9 cellular contexts compared by ENCODE assay signal in the genomic region with DNA sequence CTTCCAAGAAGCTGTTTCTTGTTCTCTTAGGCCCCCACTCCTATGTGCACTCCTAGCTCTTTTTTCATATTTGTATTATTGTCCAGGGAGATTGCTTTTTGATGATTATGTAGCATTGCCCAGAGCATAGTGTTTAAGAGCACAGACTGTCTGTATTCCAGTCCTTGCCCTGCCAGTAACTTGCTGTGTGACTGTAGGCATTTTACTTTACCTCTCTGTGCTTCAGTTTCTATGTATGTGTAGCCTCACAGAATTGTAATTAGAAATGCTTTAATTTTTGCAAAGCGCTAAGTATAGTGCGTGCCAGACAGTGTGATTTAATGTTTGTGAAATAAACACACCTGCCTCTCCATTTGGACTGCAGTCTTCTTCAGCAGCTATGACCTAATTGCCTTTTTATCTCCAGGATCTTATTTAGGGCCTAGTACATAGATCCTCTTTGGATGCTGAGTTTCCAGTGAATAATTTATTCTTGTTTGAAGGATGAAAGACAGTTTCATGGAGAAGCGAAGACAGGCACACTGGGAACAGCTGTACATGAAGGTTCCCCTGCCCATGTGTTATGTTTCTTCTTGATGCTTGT. TPM values are rescaled to one million over a fixed set of nuclear protein-coding genes. Genes with fewer than 3 reads are reported as not detected.
DNase-seq lines count a peak whose midpoint lies in the region; ATAC-seq and TF ChIP-seq lines count a peak whose summit lies in the region.
"Had no signal": no experiment of that assay in that cellular context is flagged by ENCODE, and none has a peak within 500 bp of the region (broad histone marks: within the 10 kb centered on the region; RNA-seq: fewer than 3 reads in every experiment).

No MANE protein-coding gene starts in this region.

- peaks cover 5% of the 10 kb centered on the region; the same call in 1 of the 2 replicates for H3K4me1 ChIP-seq in HUES64 (ENCODE audit: insufficient read depth, low read length)

- H3K27ac Mint-ChIP-seq in naive B cell = peak overlapping the region; percentile 22 to 99 (median 86)

- H3K36me3 ChIP-seq in BJ (ENCODE audit: control insufficient read depth, insufficient read depth, low read length) = peaks cover 4% of the 10 kb centered on the region; the same call in 1 of the 2 replicates
- peaks cover 29% of the 10 kb centered on the region for H3K36me3 ChIP-seq in HUES64 (ENCODE audit: insufficient read depth, low read length)
- H3K36me3 ChIP-seq in brain microvascular endothelial cell (replicated peaks) = peaks cover 19% of the 10 kb centered on the region

- TF ChIP-seq CTCF in BJ (IDR thresholded peaks at IDR 0.05; ENCODE audit: insufficient read depth, low read depth, low read length) (no peak), brain microvascular endothelial cell (IDR thresholded peaks at IDR 0.05; ENCODE audit: low read depth, low read length, missing control alignments) (no peak)

- CTCF ChIA-PET in BJ (lab: Yijun Ruan, JAX) = interaction anchor here (0.8 to 1.0 kb wide), 3 partner anchors 13 to 1839 kb away, joined by 3 to 4 read pairs (median 3); no protein-coding TSS in a partner anchor

- WGBS in HUES64 = 97% methylated on average over 1 of the region's 3 CpGs

- H3K4me1 Mint-ChIP-seq in naive B cell = peaks cover 44 to 68% (median 52%) of the 10 kb centered on the region in 3 donors

- in situ Hi-C loops in brain microvascular endothelial cell (cut with HindIII; ENCODE audit: low pct_ligation_motif_present, low sequenced_read_pairs) = no loop called here

- no peaks in the 10 kb centered on the region for H3K27me3 Mint-ChIP-seq in naive B cell

- no peak overlapping the region for H3K9ac ChIP-seq in HUES64 (ENCODE audit: low read depth, low read length)

- peaks cover 7 to 13% of the 10 kb centered on the region in 2 donors for H3K36me3 Mint-ChIP-seq in naive B cell

- H3K27me3 ChIP-seq in BJ (ENCODE audit: control insufficient read depth, insufficient read depth, low read length) = no peaks in the 10 kb centered on the region
- H3K27me3 ChIP-seq in HUES64 (ENCODE audit: insufficient read depth, low read length) = no peaks in the 10 kb centered on the region
- no peaks in the 10 kb centered on the region for H3K27me3 ChIP-seq in brain microvascular endothelial cell (replicated peaks)

- POLR2A ChIA-PET in BJ (lab: Charles Lee) = interaction anchor here (0.7 kb wide), 1 partner anchor 11 kb away, joined by 3 read pairs; no protein-coding TSS in a partner anchor

- intact Hi-C loops in Right ventricle myocardium superior (cut with DNase I) = no loop called here

- no peaks in the 10 kb centered on the region for H3K9me3 ChIP-seq in HUES64 (ENCODE audit: insufficient read depth, low read depth, low read length)

- ATAC-seq in naive B cell (ENCODE audit: low read depth in 2 of 2) (no peak), Right ventricle myocardium superior (ENCODE audit: poor library complexity) (no peak)
- ATAC-seq: activated CD4-positive, CD25-positive, alpha-beta regulatory T cell treated with anti-CD3 and anti-CD28 coated beads, Interleukin-2, amount 50 U/mL, for 24 hours had no signal

- H3K27ac ChIP-seq in HUES64 (ENCODE audit: low read depth, low read length) (no peak overlapping the region), brain microvascular endothelial cell (no peak overlapping the region)

- peak overlapping the region; percentile 96 to 99 (median 98) for H3K4me3 Mint-ChIP-seq in naive B cell

- DNase-seq in BJ (ENCODE audit: low read depth) (no peak), brain microvascular endothelial cell (no peak), naive B cell (no peak), DMS114 treated with DMSO at 0.1 percent for 48 hours (lab: John Stamatoyannopoulos, UW; ENCODE audit: unreplicated experiment) (no peak), H4 (ENCODE audit: low spot score) (no peak), NCI-H2196 treated with DMSO at 0.1 percent for 48 hours (lab: John Stamatoyannopoulos, UW; ENCODE audit: unreplicated experiment) (no peak), Right ventricle myocardium superior (no peak)

- H3K9me3 Mint-ChIP-seq in naive B cell = peaks cover 0 to 2% (median 0%) of the 10 kb centered on the region in 7 donors

- H3K4me3 ChIP-seq in BJ (ENCODE audit: low read depth, low read length) (peak overlapping the region; percentile 86), HUES64 (ENCODE audit: low read length) (peak overlapping the region; percentile 77), brain microvascular endothelial cell (ENCODE audit: low read depth, low read length) (peak overlapping the region; percentile 29)

RNA-seq across cellular contexts. Expression of a gene that starts 1.4 kb away (rescaled TPM):
- polyA plus RNA-seq in BJ (2011; rRNA removed) = 42.2 and 44.3 TPM in 2 replicates
- 96.1 and 131 TPM in 2 replicates for polyA minus RNA-seq in BJ (2011; rRNA and poly(A)+ RNA removed)
- polyA plus RNA-seq in HUES64 (2013, experiment 1 of 2) = 39.9 TPM
- 36.7 TPM for polyA plus RNA-seq in HUES64 (2013, experiment 2 of 2)
- 10 to 100 TPM; 48.6 to 63.8 (median 59.5) TPM for polyA plus RNA-seq in naive B cell (ENCODE audit: low read depth in 6 of 6)
- total RNA-seq in H4 (2014; rRNA removed; shearing (Covaris generic)) = 13.1 and 24.3 TPM in 2 replicates
- total RNA-seq in Right ventricle myocardium superior = 30.6 TPM

RNA-seq across cellular contexts. Expression of a gene that starts 21.3 kb away (rescaled TPM):
- polyA plus RNA-seq in BJ (2011; rRNA removed) = 41.6 and 73.0 TPM in 2 replicates
- polyA minus RNA-seq in BJ (2011; rRNA and poly(A)+ RNA removed) = 28.2 and 39.6 TPM in 2 replicates
- polyA plus RNA-seq in HUES64 (2013, experiment 1 of 2) = 74.8 TPM
- 70.3 TPM for polyA plus RNA-seq in HUES64 (2013, experiment 2 of 2)
- polyA plus RNA-seq in naive B cell (ENCODE audit: low read depth in 6 of 6) = 10 to 100 TPM; 40.5 to 77.0 (median 48.5) TPM
- 68.7 and 77.3 TPM in 2 replicates for total RNA-seq in H4 (2014; rRNA removed; shearing (Covaris generic))
- total RNA-seq in Right ventricle myocardium superior = 26.5 TPM

Comparison
In these comparisons a context has a peak if more than half of its experiments do, and no peak if none do; other contexts are left out.
1. H3K4me3 ChIP-seq: peak in every context shown above with its lines; median percentile 86 in BJ; 77 in HUES64; 29 in brain microvascular endothelial cell.